In the genomic region with DNA sequence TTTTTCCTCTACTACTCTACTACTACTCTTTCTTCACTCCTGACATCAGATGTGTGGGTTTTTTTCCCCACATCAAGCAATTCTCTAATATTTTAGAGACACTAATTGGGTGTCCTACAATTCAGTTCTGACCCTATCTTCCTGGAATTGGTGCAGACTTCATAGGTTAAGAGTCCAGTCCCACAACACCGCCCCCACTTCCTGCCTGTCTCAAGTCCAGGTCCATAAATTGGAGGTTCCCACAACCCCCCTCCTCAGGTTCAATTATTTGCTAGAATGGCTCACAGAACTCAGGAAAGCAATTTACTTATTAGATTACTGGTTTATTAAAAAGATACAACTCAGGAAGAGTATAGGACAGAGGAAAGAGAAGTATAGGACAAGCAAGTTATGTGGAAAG, we compare ENCODE assay signal across 8 cellular contexts.
"Had no signal": no experiment of that assay in that cellular context is flagged by ENCODE, and none has a peak within 500 bp of the region (broad histone marks: within the 10 kb centered on the region; RNA-seq: fewer than 3 reads in every experiment).

No MANE protein-coding gene starts in this region.

- H3K27ac Mint-ChIP-seq: GM23338, H9 had no signal

- DNase-seq: H9, HCEC 1CT, IMR-90, KBM-7 had no signal

- H3K27ac ChIP-seq: HL-60 had no signal

- H3K4me3 ChIP-seq: GM23338 had no signal

- ATAC-seq: GM23338 had no signal

- FAIRE-seq: H1, H54 had no signal

- H3K4me2 ChIP-seq: GM23338 had no signal

- H2AFZ ChIP-seq: GM23338 had no signal

- H3K4me3 Mint-ChIP-seq: GM23338, H9 had no signal
